Comparison of ENCODE assay signal across 10 cellular contexts in genomic region chr10:44968101-44968886, GRCh38. TPM values are rescaled to one million over a fixed set of nuclear protein-coding genes. Genes with fewer than 3 reads are reported as not detected.
DNase-seq lines count a peak whose midpoint lies in the region; ATAC-seq and TF ChIP-seq lines count a peak whose summit lies in the region.
"Had no signal": no experiment of that assay in that cellular context is flagged by ENCODE, and none has a peak within 500 bp of the region (broad histone marks: within the 10 kb centered on the region; RNA-seq: fewer than 3 reads in every experiment).

No MANE protein-coding gene starts in this region.

- peak overlapping the region; percentile 39 for H3K27ac Mint-ChIP-seq in activated CD8-positive, alpha-beta T cell treated with anti-CD3 and anti-CD28 coated beads for 36 hours
- peak overlapping the region; percentile 69 for H3K27ac Mint-ChIP-seq in stimulated activated naive CD8-positive, alpha-beta T cell treated with anti-CD3 and anti-CD28 coated beads, Interleukin-15, Interleukin-2, amounts not matched to agents 100 ng/mL and 50 ng/mL, for 24 hours
- no peak overlapping the region for H3K27ac Mint-ChIP-seq in progenitor cell of endocrine pancreas

- POLR2A ChIA-PET in activated CD8-positive, alpha-beta T cell treated with anti-CD3 and anti-CD28 coated beads for 36 hours (lab: Charles Lee): interaction anchor here (0.6 to 1.8 kb wide), 4 partner anchors 10 to 32 kb away, joined by 3 to 5 read pairs (median 4); no protein-coding TSS in a partner anchor

- CTCF ChIA-PET in activated CD8-positive, alpha-beta T cell treated with anti-CD3 and anti-CD28 coated beads for 36 hours (lab: Charles Lee): interaction anchor here (0.7 to 2.9 kb wide), 8 partner anchors 8 to 36 kb away, joined by 3 to 10 read pairs (median 6); partner anchors contain the start of genes DEPP1 and RASSF4

- H3K36me3 Mint-ChIP-seq in activated CD8-positive, alpha-beta T cell treated with anti-CD3 and anti-CD28 coated beads for 36 hours (ENCODE audit: low read depth): no peaks in the 10 kb centered on the region
- H3K36me3 Mint-ChIP-seq in stimulated activated naive CD8-positive, alpha-beta T cell treated with anti-CD3 and anti-CD28 coated beads, Interleukin-15, Interleukin-2, amounts not matched to agents 100 ng/mL and 50 ng/mL, for 24 hours (ENCODE audit: low read depth): no peaks in the 10 kb centered on the region
- peaks cover 6% of the 10 kb centered on the region for H3K36me3 Mint-ChIP-seq in progenitor cell of endocrine pancreas (ENCODE audit: insufficient read depth)

- H3K9me3 ChIP-seq in right cardiac atrium (ENCODE audit: control insufficient read depth, low read length): no peaks in the 10 kb centered on the region

- DNase-seq in KG1 (lab: John Stamatoyannopoulos, UW) (peak; percentile 70), right cardiac atrium (peak in 1 of 3 donors; percentile 66), GM03348 (ENCODE audit: low spot score) (no peak), HCEC 1CT (no peak), progenitor cell of endocrine pancreas (ENCODE audit: low spot score, unreplicated experiment) (no peak)
- peak; percentile 71 for DNase-seq in activated CD8-positive, alpha-beta T cell treated with anti-CD3 and anti-CD28 coated beads for 36 hours
- DNase-seq: NCI-H2081 had no signal

- ATAC-seq in activated CD8-positive, alpha-beta T cell treated with anti-CD3 and anti-CD28 coated beads for 36 hours: peak; percentile 77
- ATAC-seq in right cardiac atrium (peak; percentile 42 to 62), GM18858 (IDR thresholded peaks at IDR 0.05; ENCODE audit: unreplicated experiment) (no peak)

- H3K9me3 Mint-ChIP-seq in activated CD8-positive, alpha-beta T cell treated with anti-CD3 and anti-CD28 coated beads for 36 hours: no peaks in the 10 kb centered on the region
- H3K9me3 Mint-ChIP-seq in stimulated activated naive CD8-positive, alpha-beta T cell treated with anti-CD3 and anti-CD28 coated beads, Interleukin-15, Interleukin-2, amounts not matched to agents 100 ng/mL and 50 ng/mL, for 24 hours: no peaks in the 10 kb centered on the region
- H3K9me3 Mint-ChIP-seq in progenitor cell of endocrine pancreas (ENCODE audit: low read depth): no peaks in the 10 kb centered on the region

- H3K4me1 ChIP-seq in right cardiac atrium (ENCODE audit: control insufficient read depth, insufficient read depth, low read length): peaks cover 50% of the 10 kb centered on the region

- intact Hi-C loops in activated CD8-positive, alpha-beta T cell treated with anti-CD3 and anti-CD28 coated beads for 36 hours (cut with micrococcal nuclease): no loop called here
- intact Hi-C loops in right cardiac atrium (cut with DNase I): no loop called here

- peak overlapping the region; percentile 14 for H3K4me3 Mint-ChIP-seq in activated CD8-positive, alpha-beta T cell treated with anti-CD3 and anti-CD28 coated beads for 36 hours
- peak overlapping the region; percentile 11 for H3K4me3 Mint-ChIP-seq in stimulated activated naive CD8-positive, alpha-beta T cell treated with anti-CD3 and anti-CD28 coated beads, Interleukin-15, Interleukin-2, amounts not matched to agents 100 ng/mL and 50 ng/mL, for 24 hours
- no peak overlapping the region for H3K4me3 Mint-ChIP-seq in progenitor cell of endocrine pancreas (ENCODE audit: low read depth)

- no peaks in the 10 kb centered on the region for H3K27me3 Mint-ChIP-seq in activated CD8-positive, alpha-beta T cell treated with anti-CD3 and anti-CD28 coated beads for 36 hours
- no peaks in the 10 kb centered on the region for H3K27me3 Mint-ChIP-seq in stimulated activated naive CD8-positive, alpha-beta T cell treated with anti-CD3 and anti-CD28 coated beads, Interleukin-15, Interleukin-2, amounts not matched to agents 100 ng/mL and 50 ng/mL, for 24 hours
- no peaks in the 10 kb centered on the region for H3K27me3 Mint-ChIP-seq in progenitor cell of endocrine pancreas

- no peaks in the 10 kb centered on the region for H3K27me3 ChIP-seq in right cardiac atrium (ENCODE audit: control insufficient read depth, insufficient read depth)

- no peak for TF ChIP-seq CTCF in activated CD8-positive, alpha-beta T cell treated with anti-CD3 and anti-CD28 coated beads for 36 hours (IDR thresholded peaks at IDR 0.05)
- TF ChIP-seq CTCF in progenitor cell of endocrine pancreas (IDR thresholded peaks at IDR 0.05; ENCODE audit: unreplicated experiment): no peak

- H3K27ac ChIP-seq in right cardiac atrium (ENCODE audit: low read length): peak overlapping the region; percentile 19

- no peak overlapping the region for H3K4me3 ChIP-seq in right cardiac atrium (ENCODE audit: low read length)

- peaks cover 38% of the 10 kb centered on the region for H3K4me1 Mint-ChIP-seq in activated CD8-positive, alpha-beta T cell treated with anti-CD3 and anti-CD28 coated beads for 36 hours (ENCODE audit: low read depth)
- peaks cover 60% of the 10 kb centered on the region for H3K4me1 Mint-ChIP-seq in stimulated activated naive CD8-positive, alpha-beta T cell treated with anti-CD3 and anti-CD28 coated beads, Interleukin-15, Interleukin-2, amounts not matched to agents 100 ng/mL and 50 ng/mL, for 24 hours (ENCODE audit: low read depth)
- peaks cover 28% of the 10 kb centered on the region for H3K4me1 Mint-ChIP-seq in progenitor cell of endocrine pancreas (ENCODE audit: low read depth)

- 46% methylated on average over 8 of the region's 8 CpGs for WGBS in right cardiac atrium

RNA-seq across cellular contexts. Expression of gene RASSF4, which starts 8.7 kb away (rescaled TPM):
- 1 to 10 TPM; 1.8 to 1.9 TPM for total RNA-seq in activated CD8-positive, alpha-beta T cell treated with anti-CD3 and anti-CD28 coated beads for 36 hours
- total RNA-seq in right cardiac atrium: 10 to 100 TPM; 57.9 to 92.1 (median 76.3) TPM
- 45.4 TPM for polyA plus RNA-seq in right cardiac atrium
- total RNA-seq in progenitor cell of endocrine pancreas: 21.2 and 23.0 TPM in 2 replicates

RNA-seq across cellular contexts. Expression of gene DEPP1, which starts 10.3 kb away (rescaled TPM):
- under 1 TPM; 0.16 to 0.27 TPM for total RNA-seq in activated CD8-positive, alpha-beta T cell treated with anti-CD3 and anti-CD28 coated beads for 36 hours
- total RNA-seq in right cardiac atrium (10 to 100 TPM; 18.8 to 43.8 (median 23.8) TPM), progenitor cell of endocrine pancreas (13.9 and 16.6 TPM in 2 replicates)
- 32.5 TPM for polyA plus RNA-seq in right cardiac atrium

RNA-seq across cellular contexts. Expression of gene ZNF22, which starts 32.4 kb away (rescaled TPM):
- total RNA-seq in activated CD8-positive, alpha-beta T cell treated with anti-CD3 and anti-CD28 coated beads for 36 hours: 10 to 100 TPM; 34.4 to 37.6 TPM
- total RNA-seq in right cardiac atrium (10 to 100 TPM; 15.4 to 20.7 (median 19.2) TPM), progenitor cell of endocrine pancreas (44.1 and 46.0 TPM in 2 replicates)
- polyA plus RNA-seq in right cardiac atrium: 14.8 TPM

RNA-seq across cellular contexts. Expression of gene TMEM72, which starts 57.2 kb away (rescaled TPM):
- not detected for total RNA-seq in activated CD8-positive, alpha-beta T cell treated with anti-CD3 and anti-CD28 coated beads for 36 hours
- total RNA-seq in right cardiac atrium (under 1 TPM in 3 of 4 donors, not detected in 1; 0.23 to 0.71 (median 0.29) TPM), progenitor cell of endocrine pancreas (0.93 and 1.5 TPM in 2 replicates)
- 0.14 TPM for polyA plus RNA-seq in right cardiac atrium
- total RNA-seq: urinary bladder had no signal
- polyA plus RNA-seq: urinary bladder had no signal

Comparison
In these comparisons a context has a peak if more than half of its experiments do, and no peak if none do; other contexts are left out.
1. DNase-seq: peak in KG1 (single experiment) and activated CD8-positive, alpha-beta T cell treated with anti-CD3 and anti-CD28 coated beads for 36 hours (single experiment); none in GM03348 (single experiment), HCEC 1CT (single experiment) and progenitor cell of endocrine pancreas (single experiment).
2. RNA of gene DEPP1, which starts 10.3 kb away (total RNA-seq): 18.8 to 43.8 TPM in right cardiac atrium and 13.9 to 16.6 TPM in progenitor cell of endocrine pancreas; 0.16 to 0.27 TPM in activated CD8-positive, alpha-beta T cell treated with anti-CD3 and anti-CD28 coated beads for 36 hours; every median in the first group is over 10 times any median in the second.